1 cellular context compared by ENCODE assay signal in genomic region chr1:35855016-35855700, GRCh38.
TF ChIP-seq lines count a peak whose summit lies in the region.

No MANE protein-coding gene starts in this region.

TF ChIP-seq in HCT116, 20 proteins besides CTCF, POLR2A, EP300 and RAD21 (continued from another document):
- TF ChIP-seq EZH2 (IDR thresholded peaks at IDR 0.05) (no peak), ELF1 (IDR thresholded peaks at IDR 0.05; ENCODE audit: borderline replicate concordance, low read depth) (no peak)
